ENCODE assay signal across 8 cellular contexts in genomic region chr16:27235055-27235937, GRCh38. TPM values are rescaled to one million over a fixed set of nuclear protein-coding genes. Genes with fewer than 3 reads are reported as not detected.
DNase-seq lines count a peak whose midpoint lies in the region; ATAC-seq and TF ChIP-seq lines count a peak whose summit lies in the region.

No MANE protein-coding gene starts in this region.

- peak overlapping the region; percentile 80 for H3K4me3 Mint-ChIP-seq in activated naive CD4-positive, alpha-beta T cell treated with anti-CD3 and anti-CD28 coated beads, Interleukin-2, amount 50 U/mL, for 24 hours

- H3K4me1 Mint-ChIP-seq in activated naive CD4-positive, alpha-beta T cell treated with anti-CD3 and anti-CD28 coated beads, Interleukin-2, amount 50 U/mL, for 24 hours: peaks cover 95% of the 10 kb centered on the region

- H3K4me1 ChIP-seq in parathyroid adenoma (peaks cover 13% of the 10 kb centered on the region), thymus (ENCODE audit: control insufficient read depth, insufficient read depth, low read length) (peaks cover 75% of the 10 kb centered on the region)

- peaks cover 1% of the 10 kb centered on the region for H3K79me2 ChIP-seq in parathyroid adenoma

- H2AFZ ChIP-seq in parathyroid adenoma: peak overlapping the region; percentile 44

- H3K27ac Mint-ChIP-seq in activated naive CD4-positive, alpha-beta T cell treated with anti-CD3 and anti-CD28 coated beads, Interleukin-2, amount 50 U/mL, for 24 hours: peak overlapping the region; percentile 100

- H3K9me3 Mint-ChIP-seq in activated naive CD4-positive, alpha-beta T cell treated with anti-CD3 and anti-CD28 coated beads, Interleukin-2, amount 50 U/mL, for 24 hours: no peaks in the 10 kb centered on the region

- no peak for ATAC-seq in HG02759 (IDR thresholded peaks at IDR 0.05; ENCODE audit: unreplicated experiment)

- H3K27me3 Mint-ChIP-seq in activated naive CD4-positive, alpha-beta T cell treated with anti-CD3 and anti-CD28 coated beads, Interleukin-2, amount 50 U/mL, for 24 hours: no peaks in the 10 kb centered on the region

- 7% methylated on average over 23 of the region's 23 CpGs for WGBS in thymus

- no peaks in the 10 kb centered on the region for H3K27me3 ChIP-seq in MG63
- no peaks in the 10 kb centered on the region for H3K27me3 ChIP-seq in parathyroid adenoma (ENCODE audit: control insufficient read depth, insufficient read depth, low read length)
- no peaks in the 10 kb centered on the region for H3K27me3 ChIP-seq in thymus (ENCODE audit: control insufficient read depth, insufficient read depth)

- peaks cover 44% of the 10 kb centered on the region for H3K36me3 ChIP-seq in MG63
- no peaks in the 10 kb centered on the region for H3K36me3 ChIP-seq in parathyroid adenoma (ENCODE audit: control insufficient read depth, insufficient read depth, low read length)
- peaks cover 12% of the 10 kb centered on the region for H3K36me3 ChIP-seq in thymus (ENCODE audit: control insufficient read depth, insufficient read depth)

- H3K9ac ChIP-seq in parathyroid adenoma: no peak overlapping the region

- TF ChIP-seq CTCF in parathyroid adenoma (IDR thresholded peaks at IDR 0.05): peak; percentile 91

- DNase-seq in DMS153 treated with DMSO at 0.1 percent for 48 hours (lab: John Stamatoyannopoulos, UW; ENCODE audit: unreplicated experiment) (peak; percentile 68), MG63 (peak; percentile 81), SKM-1 (lab: John Stamatoyannopoulos, UW; ENCODE audit: unreplicated experiment) (peak; percentile 34), globus pallidus (ENCODE audit: low spot score) (peak; percentile 75)

- peak overlapping the region; percentile 38 for H3K4me2 ChIP-seq in parathyroid adenoma (ENCODE audit: low read length)

- no peaks in the 10 kb centered on the region for H3K9me3 ChIP-seq in MG63
- H3K9me3 ChIP-seq in parathyroid adenoma (ENCODE audit: control insufficient read depth, low read length): no peaks in the 10 kb centered on the region
- peaks cover under 1% of the 10 kb centered on the region for H3K9me3 ChIP-seq in thymus (ENCODE audit: control insufficient read depth)

- peak overlapping the region; percentile 73 for H3K27ac ChIP-seq in parathyroid adenoma
- H3K27ac ChIP-seq in thymus (ENCODE audit: low read depth): peak overlapping the region; percentile 47

- H3K36me3 Mint-ChIP-seq in activated naive CD4-positive, alpha-beta T cell treated with anti-CD3 and anti-CD28 coated beads, Interleukin-2, amount 50 U/mL, for 24 hours: peaks cover 15% of the 10 kb centered on the region

- H3K4me3 ChIP-seq in MG63 (no peak overlapping the region), parathyroid adenoma (ENCODE audit: low read depth, low read length) (peak overlapping the region; percentile 6), thymus (ENCODE audit: low read length) (no peak overlapping the region)

RNA-seq across cellular contexts. Expression of gene KDM8, which starts 32.0 kb away (rescaled TPM):
- total RNA-seq in MG63 (2014; rRNA removed; shearing (Covaris generic); ENCODE audit: low replicate concordance): 4.4 and 10.2 TPM in 2 replicates
- polyA plus RNA-seq in thymus: 7.1 TPM

RNA-seq across cellular contexts. Expression of gene NSMCE1, which starts 33.3 kb away (rescaled TPM):
- 51.7 and 66.6 TPM in 2 replicates for total RNA-seq in MG63 (2014; rRNA removed; shearing (Covaris generic); ENCODE audit: low replicate concordance)
- polyA plus RNA-seq in thymus: 69.5 TPM
